ENCODE assay signal across 19 cellular contexts in the genomic region with DNA sequence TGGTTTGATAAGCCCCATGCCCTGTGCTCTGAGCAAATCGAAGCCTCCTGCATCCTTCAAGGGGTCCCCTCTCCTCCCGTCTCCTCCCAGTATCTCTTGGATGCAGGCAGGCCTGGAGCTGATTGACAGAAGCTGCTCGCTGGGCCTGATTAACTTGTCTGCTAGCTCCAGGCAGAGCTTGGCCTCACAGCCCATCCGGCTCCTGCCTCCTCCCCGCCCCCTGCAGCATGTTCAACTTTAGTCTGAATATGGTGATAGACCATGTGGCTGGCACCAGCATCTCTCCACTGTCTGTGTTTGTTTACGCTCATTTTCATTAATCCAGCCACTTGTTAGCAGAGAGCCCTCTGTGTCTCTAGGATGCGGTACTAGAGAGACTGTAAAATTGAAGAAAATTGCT.
DNase-seq lines count a peak whose midpoint lies in the region; ATAC-seq lines count a peak whose summit lies in the region.
"Had no signal": no experiment of that assay in that cellular context is flagged by ENCODE, and none has a peak within 500 bp of the region (broad histone marks: within the 10 kb centered on the region; RNA-seq: fewer than 3 reads in every experiment).

No MANE protein-coding gene starts in this region.

- DNase-seq in H7 (peak; percentile 58), NCI-H2081 treated with DMSO at 0.1 percent for 48 hours (lab: John Stamatoyannopoulos, UW) (peak; percentile 10), ecto neural progenitor cell (ENCODE audit: low spot score) (peak; percentile 56), occipital lobe (lab: John Stamatoyannopoulos, UW) (peak; percentile 73), GM03348 (ENCODE audit: low spot score) (no peak), NCI-H2227 treated with DMSO at 0.1 percent for 48 hours (lab: John Stamatoyannopoulos, UW) (no peak)
- DNase-seq in effector memory CD8-positive, alpha-beta T cell, result no peak
- DNase-seq: activated CD4-positive, alpha-beta T cell treated with anti-CD3 and anti-CD28 coated beads for 1 hour; activated gamma-delta T cell; DMS53; heart right ventricle; Kasumi-1; left cardiac atrium; NCI-H1694 treated with DMSO at 0.1 percent for 48 hours; pancreas; stomach had no signal

- H3K27me3 ChIP-seq in H7 (ENCODE audit: control insufficient read depth, insufficient read depth, low read length), result no peaks in the 10 kb centered on the region
- H3K27me3 ChIP-seq: pancreas, stomach had no signal

- H3K27me3 Mint-ChIP-seq in effector memory CD8-positive, alpha-beta T cell, result no peaks in the 10 kb centered on the region
- H3K27me3 Mint-ChIP-seq: dendritic cell treated with granulocyte-macrophage colony-stimulating factor and Interleukin-4, amounts not matched to agents 40 ng/mL and 50 ng/mL, for 4 days had no signal

- no peaks in the 10 kb centered on the region for H3K36me3 ChIP-seq in H7 (replicated peaks; ENCODE audit: control insufficient read depth, insufficient read depth, low read length)
- H3K36me3 ChIP-seq: heart right ventricle, pancreas, stomach had no signal

- ATAC-seq in effector memory CD8-positive, alpha-beta T cell (replicated peaks), result no peak
- ATAC-seq: esophagus mucosa, heart right ventricle, left cardiac atrium, pancreas had no signal

- peaks cover 0 to 7% of the 10 kb centered on the region in 2 donors for H3K9me3 Mint-ChIP-seq in effector memory CD8-positive, alpha-beta T cell

- H3K4me3 ChIP-seq in H7 (ENCODE audit: insufficient read depth, low read depth, low read length), result no peak overlapping the region
- H3K4me3 ChIP-seq: heart right ventricle, pancreas, stomach had no signal

- no peaks in the 10 kb centered on the region for H3K36me3 Mint-ChIP-seq in effector memory CD8-positive, alpha-beta T cell (ENCODE audit: insufficient read depth)

- no peak overlapping the region for H3K27ac Mint-ChIP-seq in effector memory CD8-positive, alpha-beta T cell
- H3K27ac Mint-ChIP-seq: dendritic cell treated with granulocyte-macrophage colony-stimulating factor and Interleukin-4, amounts not matched to agents 40 ng/mL and 50 ng/mL, for 4 days; T-helper 1 cell treated with Interleukin-12 subunit alpha and Interleukin-12 subunit beta and Interleukin-4 antibody, amounts not matched to agents 30 μg/mL and 1 μg/mL, for 36 hours had no signal

- no peak overlapping the region for H3K4me3 Mint-ChIP-seq in effector memory CD8-positive, alpha-beta T cell
- H3K4me3 Mint-ChIP-seq: dendritic cell treated with granulocyte-macrophage colony-stimulating factor and Interleukin-4, amounts not matched to agents 40 ng/mL and 50 ng/mL, for 4 days; T-helper 1 cell treated with Interleukin-12 subunit alpha and Interleukin-12 subunit beta and Interleukin-4 antibody, amounts not matched to agents 30 μg/mL and 1 μg/mL, for 36 hours had no signal

- no peaks in the 10 kb centered on the region for H3K4me1 Mint-ChIP-seq in effector memory CD8-positive, alpha-beta T cell (ENCODE audit: low read depth in 2 of 2)

Comparison
In these comparisons a context has a peak if more than half of its experiments do, and no peak if none do; other contexts are left out.
1. DNase-seq: peak in H7 (single experiment), NCI-H2081 treated with DMSO at 0.1 percent for 48 hours (single experiment), ecto neural progenitor cell (single experiment) and occipital lobe (single experiment); none in effector memory CD8-positive, alpha-beta T cell (0 of 3), GM03348 (single experiment) and NCI-H2227 treated with DMSO at 0.1 percent for 48 hours (single experiment).